ENCODE assay signal across 23 cellular contexts in the genomic region with DNA sequence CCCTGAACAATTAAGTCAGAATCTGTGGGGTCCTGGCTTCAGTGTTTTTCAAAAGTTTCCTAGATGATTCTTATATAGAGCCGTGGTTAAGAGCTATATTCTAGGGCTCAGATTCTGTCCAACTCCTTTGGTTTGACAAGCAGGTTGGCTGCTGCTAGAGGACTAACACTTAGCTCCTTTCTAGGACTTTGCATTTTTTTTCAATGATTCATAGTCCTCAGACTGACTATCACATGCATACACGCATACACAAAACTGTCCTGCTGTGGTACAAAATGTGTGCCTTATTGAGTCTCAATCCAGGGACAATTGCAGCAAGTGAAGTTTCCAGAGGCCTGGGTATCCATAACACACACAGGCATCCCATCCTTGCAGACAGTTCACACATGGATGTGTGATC.
DNase-seq lines count a peak whose midpoint lies in the region; ATAC-seq, FAIRE-seq and TF ChIP-seq lines count a peak whose summit lies in the region.
"Had no signal": no experiment of that assay in that cellular context is flagged by ENCODE, and none has a peak within 500 bp of the region (broad histone marks: within the 10 kb centered on the region; RNA-seq: fewer than 3 reads in every experiment).

No MANE protein-coding gene starts in this region.

- no peak for TF ChIP-seq EP300 in GM12878 (IDR thresholded peaks at IDR 0.05; ENCODE audit: borderline replicate concordance in 1 of 2, control insufficient read depth in 1 of 2, low read depth in 2 of 2, low read length in 2 of 2)

- H3K4me1 ChIP-seq in KMS-11 (ENCODE audit: low read depth, poor library complexity, severe bottlenecking) (peaks cover 39% of the 10 kb centered on the region), GM12878 (ENCODE audit: control insufficient read depth, insufficient read depth, low read length) (no peaks in the 10 kb centered on the region), spleen (no peaks in the 10 kb centered on the region)
- H3K4me1 ChIP-seq: Caco-2 had no signal

- H3K4me3 ChIP-seq in KMS-11 (IDR thresholded peaks at IDR 0.05; ENCODE audit: insufficient read depth, low read depth, low read length): no peak overlapping the region
- no peak overlapping the region for H3K4me3 ChIP-seq in GM12878
- H3K4me3 ChIP-seq in spleen: no peak overlapping the region
- H3K4me3 ChIP-seq: mucosa of descending colon, thoracic aorta had no signal

- ATAC-seq in GM12878: peak; percentile 8
- ATAC-seq: mucosa of descending colon, sciatic nerve, SK-N-SH treated with all-trans-retinoic acid at 6 μM for 48 hours, T-helper 17 cell had no signal

- no TSS peak for BruUV-seq in GM12878 (replicated peaks; lab: Mats Ljungman, UMichigan)

- in situ Hi-C loops in GM12878 (cut with MboI): no loop called here

- H3K9ac ChIP-seq in KMS-11 (no peak overlapping the region), GM12878 (ENCODE audit: control insufficient read depth, insufficient read depth, low read length) (no peak overlapping the region)

- no peak overlapping the region for H2AFZ ChIP-seq in KMS-11 (ENCODE audit: low read depth)
- H2AFZ ChIP-seq in GM12878 (ENCODE audit: control insufficient read depth, low read depth, low read length): no peak overlapping the region

- H4K20me1 ChIP-seq in KMS-11 (ENCODE audit: insufficient read depth) (no peaks in the 10 kb centered on the region), GM12878 (ENCODE audit: control insufficient read depth, insufficient read depth) (no peaks in the 10 kb centered on the region)

- SMC1A ChIA-PET in GM12878 (lab: Charles Lee; ENCODE audit: uncharacterized antibody, unreplicated experiment): interaction anchor here (1.1 to 2.7 kb wide), 2 partner anchors 11 to 14 kb away, joined by 3 to 9 read pairs; no protein-coding TSS in a partner anchor

- WGBS in GM12878 (ENCODE audit: insufficient coverage, insufficient replicate concordance, low lambda C conversion rate, missing lambda C conversion rate): 25% methylated on average over 2 of the region's 2 CpGs
- WGBS in spleen, 5 donors: 74 to 86% (median 80%) methylated on average over 2 of the region's 2 CpGs

- H3K27ac ChIP-seq in KMS-11: peak overlapping the region; percentile 47; the same call in 1 of the 2 replicates
- no peak overlapping the region for H3K27ac ChIP-seq in GM12878 (ENCODE audit: control insufficient read depth, insufficient read depth)
- peak overlapping the region; percentile 52 for H3K27ac ChIP-seq in temporal lobe (ENCODE audit: low read depth, low read length)
- H3K27ac ChIP-seq in spleen: no peak overlapping the region
- H3K27ac ChIP-seq: thoracic aorta had no signal

- H3K9me3 ChIP-seq in GM12878 (replicated peaks; ENCODE audit: control insufficient read depth, insufficient read depth, low read length): no peaks in the 10 kb centered on the region
- peaks cover 0 to 5% (median 0%) of the 10 kb centered on the region in 8 donors for H3K9me3 ChIP-seq in spleen
- H3K9me3 ChIP-seq: Caco-2, mucosa of descending colon, thoracic aorta had no signal

- H3K36me3 ChIP-seq in KMS-11 (ENCODE audit: insufficient read depth) (no peaks in the 10 kb centered on the region), GM12878 (ENCODE audit: control insufficient read depth in 2 of 2, insufficient read depth in 2 of 2, low read length in 1 of 2) (no peaks in the 10 kb centered on the region), spleen (no peaks in the 10 kb centered on the region)
- H3K36me3 ChIP-seq: thoracic aorta had no signal

- CTCF ChIA-PET in GM12878 (lab: Yijun Ruan, JAX): no interaction called here

- RAD21 ChIA-PET in GM12878 (lab: Charles Lee; ENCODE audit: unreplicated experiment): no interaction called here

- DNase-seq in GM12878 (ENCODE audit: low read depth, low spot score): no peak
- DNase-seq in inferior parietal cortex (ENCODE audit: extremely low spot score): peak; percentile 37
- DNase-seq in spleen: no peak
- DNase-seq in activated CD4-positive, alpha-beta T cell treated with anti-CD3 and anti-CD28 coated beads for 48 hours: no peak
- no peak for DNase-seq in hepatic stellate cell (ENCODE audit: low spot score)
- DNase-seq: activated effector memory CD4-positive, alpha-beta T cell treated with Interleukin-2 at 50 U/mL for 16 hours; activated T-cell treated with anti-CD3 and anti-CD28 coated beads for 4 hours; aorta; Caco-2; H9; islet precursor cell; mucosa of descending colon; NCI-H1105 treated with DMSO at 0.1 percent for 48 hours; NCI-H2029; NCI-H226; stimulated activated naive CD4-positive, alpha-beta T cell; T-helper 17 cell had no signal

- POLR2A ChIA-PET in GM12878 (lab: Charles Lee): no interaction called here

- TF ChIP-seq RAD21 in GM12878 (IDR thresholded peaks at IDR 0.05; ENCODE audit: insufficient read depth, low read depth, low read length): no peak

- H3K79me2 ChIP-seq in KMS-11 (ENCODE audit: insufficient read depth, low read depth) (no peaks in the 10 kb centered on the region), GM12878 (ENCODE audit: control insufficient read depth, insufficient read depth, low read length) (no peaks in the 10 kb centered on the region)

- no peak for TF ChIP-seq CTCF in KMS-11 (conservative IDR thresholded peaks at IDR 0.05; ENCODE audit: low read depth, low read length)
- TF ChIP-seq CTCF in GM12878 (IDR thresholded peaks at IDR 0.05 in 2 of 3, conservative IDR thresholded peaks at IDR 0.05 in 1 of 3; ENCODE audit: control insufficient read depth in 2 of 3, extremely low read depth in 1 of 3, insufficient read depth in 1 of 3, low read depth in 3 of 3, low read length in 3 of 3): no peak
- TF ChIP-seq CTCF in spleen (IDR thresholded peaks at IDR 0.05 in 8 of 11, conservative IDR thresholded peaks at IDR 0.05 in 3 of 11): no peak

- H3K27me3 ChIP-seq in KMS-11 (ENCODE audit: insufficient read depth, low read depth): no peaks in the 10 kb centered on the region
- no peaks in the 10 kb centered on the region for H3K27me3 ChIP-seq in GM12878 (replicated peaks in 1 of 2; ENCODE audit: control insufficient read depth in 2 of 2, insufficient read depth in 2 of 2, low read length in 1 of 2)
- no peaks in the 10 kb centered on the region for H3K27me3 ChIP-seq in spleen (replicated peaks in 1 of 7)

- intact Hi-C loops in GM12878 (cut with micrococcal nuclease; ENCODE audit: unreplicated experiment) (no loop called here), spleen (cut with DNase I; ENCODE audit: low total_unique reads) (no loop called here)

- peak overlapping the region; percentile 96 for H3K4me2 ChIP-seq in KMS-11
- no peak overlapping the region for H3K4me2 ChIP-seq in GM12878 (ENCODE audit: control insufficient read depth, insufficient read depth)

- no peak for FAIRE-seq in GM12878 (lab: Jason Lieb, UNC)
- FAIRE-seq: G401.6 had no signal

- TF ChIP-seq POLR2A in GM12878 (IDR thresholded peaks at IDR 0.05; ENCODE audit: low read depth, low read length) (no peak), spleen (IDR thresholded peaks at IDR 0.05) (no peak)

TF ChIP-seq in GM12878, 131 proteins besides CTCF, POLR2A, EP300 and RAD21:
- no peak for TF ChIP-seq CBX5 (IDR thresholded peaks at IDR 0.05; ENCODE audit: low read depth)
- no peak for TF ChIP-seq MEF2A (IDR thresholded peaks at IDR 0.05; ENCODE audit: insufficient read depth, low read depth, low read length)

Comparison
In these comparisons a context has a peak if more than half of its experiments do, and no peak if none do; other contexts are left out.
1. H3K27ac ChIP-seq: peak in KMS-11 (single experiment) and temporal lobe (single experiment); none in GM12878 (single experiment) and spleen (0 of 8).